In the genomic region with DNA sequence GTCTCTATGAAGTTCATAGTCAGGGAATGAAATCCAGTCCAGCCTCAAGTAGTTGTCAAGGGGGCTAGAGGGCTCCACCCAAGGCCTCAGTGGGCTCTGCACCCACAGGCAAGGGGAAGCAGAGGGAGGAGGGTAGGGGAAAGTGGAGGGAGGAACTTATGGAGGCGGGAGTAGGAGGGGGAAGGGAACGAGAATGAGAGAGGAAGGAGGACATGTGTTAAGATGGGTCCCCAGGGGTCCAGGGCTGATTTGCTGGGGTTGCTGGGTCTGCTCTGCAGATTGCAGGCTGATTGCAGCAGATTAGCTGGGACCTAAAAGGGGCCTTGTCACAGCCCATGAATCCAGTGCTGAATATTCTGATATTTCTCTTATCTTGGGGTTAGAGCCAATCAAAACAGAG, we compare ENCODE assay signal across 19 cellular contexts.
DNase-seq lines count a peak whose midpoint lies in the region; ATAC-seq and TF ChIP-seq lines count a peak whose summit lies in the region.
"Had no signal": no experiment of that assay in that cellular context is flagged by ENCODE, and none has a peak within 500 bp of the region (broad histone marks: within the 10 kb centered on the region; RNA-seq: fewer than 3 reads in every experiment).

No MANE protein-coding gene starts in this region.

- peaks cover 19% of the 10 kb centered on the region for H3K4me1 Mint-ChIP-seq in glutamatergic neuron (ENCODE audit: low read depth, unreplicated experiment)
- H3K4me1 Mint-ChIP-seq: B cell; CD4-positive, CD25-positive, alpha-beta regulatory T cell had no signal

- H3K27me3 ChIP-seq in effector memory CD4-positive, alpha-beta T cell (replicated peaks; ENCODE audit: control insufficient read depth, insufficient read depth, low read length, poor library complexity, severe bottlenecking), result no peaks in the 10 kb centered on the region

- H3K27ac ChIP-seq in effector memory CD4-positive, alpha-beta T cell (ENCODE audit: insufficient read depth, low read length, poor library complexity, severe bottlenecking), result no peak overlapping the region
- H3K27ac ChIP-seq: 22Rv1 had no signal

- no peak overlapping the region for H3K4me3 ChIP-seq in effector memory CD4-positive, alpha-beta T cell (ENCODE audit: insufficient read depth, low read depth, low read length, poor library complexity, severe bottlenecking)
- H3K4me3 ChIP-seq: K562 had no signal

- H3K27ac Mint-ChIP-seq in glutamatergic neuron (ENCODE audit: unreplicated experiment), result peak overlapping the region; percentile 82
- H3K27ac Mint-ChIP-seq: B cell; CD4-positive, CD25-positive, alpha-beta regulatory T cell had no signal

- H3K36me3 Mint-ChIP-seq in glutamatergic neuron (ENCODE audit: unreplicated experiment), result no peaks in the 10 kb centered on the region
- H3K36me3 Mint-ChIP-seq: CD4-positive, CD25-positive, alpha-beta regulatory T cell had no signal

- peaks cover 3% of the 10 kb centered on the region for H3K9me3 Mint-ChIP-seq in glutamatergic neuron (ENCODE audit: unreplicated experiment)

- H3K4me3 Mint-ChIP-seq in glutamatergic neuron (ENCODE audit: unreplicated experiment), result no peak overlapping the region
- H3K4me3 Mint-ChIP-seq: B cell; CD4-positive, CD25-positive, alpha-beta regulatory T cell had no signal

- DNase-seq in NCI-H1436 (lab: John Stamatoyannopoulos, UW), result peak; percentile 6
- no peak for DNase-seq in NCI-H1436 treated with DMSO at 0.1 percent for 48 hours (lab: John Stamatoyannopoulos, UW)
- DNase-seq in SK-N-DZ (ENCODE audit: low spot score), result peak; percentile 3
- DNase-seq in glutamatergic neuron, result peak; percentile 70
- no peak for DNase-seq in NCI-H226
- no peak for DNase-seq in effector memory CD4-positive, alpha-beta T cell
- DNase-seq: CD4-positive, CD25-positive, alpha-beta regulatory T cell; DMS153; DND-41; Kasumi-1; NCI-H1105 treated with DMSO at 0.1 percent for 48 hours; NCI-H1694; NCI-H2029 treated with DMSO at 0.1 percent for 48 hours; NCI-H526 treated with DMSO at 0.1 percent for 48 hours had no signal

- H3K9me3 ChIP-seq in effector memory CD4-positive, alpha-beta T cell (ENCODE audit: control insufficient read depth, low read length), result no peaks in the 10 kb centered on the region

- no peak for ATAC-seq in HG03025 (IDR thresholded peaks at IDR 0.05; ENCODE audit: low FRiP score, unreplicated experiment)
- ATAC-seq: HCT116, K562 had no signal

- H3K27me3 Mint-ChIP-seq in glutamatergic neuron (ENCODE audit: unreplicated experiment), result no peaks in the 10 kb centered on the region
- H3K27me3 Mint-ChIP-seq: B cell; CD4-positive, CD25-positive, alpha-beta regulatory T cell had no signal

- no peaks in the 10 kb centered on the region for H3K4me1 ChIP-seq in effector memory CD4-positive, alpha-beta T cell (ENCODE audit: control insufficient read depth, insufficient read depth, low read length, poor library complexity, severe bottlenecking)

- TF ChIP-seq CTCF in glutamatergic neuron (IDR thresholded peaks at IDR 0.05; ENCODE audit: partially characterized antibody, unreplicated experiment), result no peak

- H3K36me3 ChIP-seq in effector memory CD4-positive, alpha-beta T cell (ENCODE audit: control insufficient read depth, insufficient read depth, low read length), result no peaks in the 10 kb centered on the region

Comparison
In these comparisons a context has a peak if more than half of its experiments do, and no peak if none do; other contexts are left out.
1. DNase-seq: peak in NCI-H1436 (single experiment), SK-N-DZ (single experiment) and glutamatergic neuron (single experiment); none in NCI-H1436 treated with DMSO at 0.1 percent for 48 hours (single experiment), NCI-H226 (single experiment) and effector memory CD4-positive, alpha-beta T cell (0 of 3).